Comparison of ENCODE assay signal across 28 cellular contexts in genomic region chrX:40748977-40749376, GRCh38. TPM values are rescaled to one million over a fixed set of nuclear protein-coding genes. Genes with fewer than 3 reads are reported as not detected.
DNase-seq lines count a peak whose midpoint lies in the region; ATAC-seq and TF ChIP-seq lines count a peak whose summit lies in the region.
"Had no signal": no experiment of that assay in that cellular context is flagged by ENCODE, and none has a peak within 500 bp of the region (broad histone marks: within the 10 kb centered on the region; RNA-seq: fewer than 3 reads in every experiment).

No MANE protein-coding gene starts in this region.

- H3K27ac ChIP-seq in spleen: peak overlapping the region in 5 of 8 donors; percentile 21 to 66 (median 53)
- no peak overlapping the region for H3K27ac ChIP-seq in hepatocyte
- H3K27ac ChIP-seq: right lobe of liver had no signal

- peak overlapping the region; percentile 14; the same call in 1 of the 2 replicates for H2AFZ ChIP-seq in Loucy (ENCODE audit: low read length)
- H2AFZ ChIP-seq in hepatocyte: no peak overlapping the region

- no peak for TF ChIP-seq CTCF in Loucy (conservative IDR thresholded peaks at IDR 0.05; ENCODE audit: low read length)
- no peak for TF ChIP-seq CTCF in spleen (IDR thresholded peaks at IDR 0.05 in 8 of 11, conservative IDR thresholded peaks at IDR 0.05 in 3 of 11)
- TF ChIP-seq CTCF in hepatocyte (IDR thresholded peaks at IDR 0.05; ENCODE audit: poor library complexity): no peak

- no peak for ATAC-seq in activated T-helper 17 cell treated with anti-CD3 and anti-CD28 coated beads, Interleukin-2, amount 50 U/mL, for 72 hours (replicated peaks)
- ATAC-seq in HG02852 (IDR thresholded peaks at IDR 0.05; ENCODE audit: unreplicated experiment): no peak
- ATAC-seq: gastroesophageal sphincter, left ventricle myocardium superior, PC-3 had no signal

- H3K4me3 ChIP-seq in Loucy (ENCODE audit: low read length, poor library complexity, severe bottlenecking) (no peak overlapping the region), spleen (no peak overlapping the region), hepatocyte (no peak overlapping the region)
- H3K4me3 ChIP-seq: cardiac muscle cell, gastroesophageal sphincter, HAP-1, right lobe of liver, stomach had no signal

- no peaks in the 10 kb centered on the region for H3F3A ChIP-seq in Loucy (ENCODE audit: low read depth)

- no peak for TF ChIP-seq POLR2A in spleen (IDR thresholded peaks at IDR 0.05)

- no peaks in the 10 kb centered on the region for H3K36me3 Mint-ChIP-seq in T-helper 1 cell treated with Interleukin-12 subunit alpha and Interleukin-12 subunit beta and Interleukin-4 antibody, amounts not matched to agents 30 μg/mL and 1 μg/mL, for 36 hours (ENCODE audit: low read depth)
- H3K36me3 Mint-ChIP-seq in activated T-helper 17 cell treated with anti-CD3 and anti-CD28 coated beads, Interleukin-2, amount 50 U/mL, for 72 hours (ENCODE audit: low read depth): no peaks in the 10 kb centered on the region
- H3K36me3 Mint-ChIP-seq: activated naive CD4-positive, alpha-beta T cell treated with anti-CD3 and anti-CD28 coated beads, Interleukin-2, amount 10 ng/mL, durations not matched to agents 7 days and 5 days had no signal

- H3K4me1 ChIP-seq in Loucy (ENCODE audit: insufficient read depth, low read length, poor library complexity, severe bottlenecking) (peaks cover 9% of the 10 kb centered on the region), spleen (peaks cover 0 to 18% (median 12%) of the 10 kb centered on the region in 6 donors), hepatocyte (ENCODE audit: insufficient read depth) (no peaks in the 10 kb centered on the region)
- H3K4me1 ChIP-seq: gastroesophageal sphincter, right lobe of liver had no signal

- H3K79me2 ChIP-seq in Loucy (ENCODE audit: insufficient read depth, low read length) (no peaks in the 10 kb centered on the region), hepatocyte (no peaks in the 10 kb centered on the region)

- H3K4me3 Mint-ChIP-seq in T-helper 1 cell treated with Interleukin-12 subunit alpha and Interleukin-12 subunit beta and Interleukin-4 antibody, amounts not matched to agents 30 μg/mL and 1 μg/mL, for 36 hours: no peak overlapping the region
- peak overlapping the region; percentile 44 for H3K4me3 Mint-ChIP-seq in activated T-helper 17 cell treated with anti-CD3 and anti-CD28 coated beads, Interleukin-2, amount 50 U/mL, for 72 hours
- H3K4me3 Mint-ChIP-seq: activated naive CD4-positive, alpha-beta T cell treated with anti-CD3 and anti-CD28 coated beads, Interleukin-2, amount 10 ng/mL, durations not matched to agents 7 days and 5 days had no signal

- H3K27ac Mint-ChIP-seq in T-helper 1 cell treated with Interleukin-12 subunit alpha and Interleukin-12 subunit beta and Interleukin-4 antibody, amounts not matched to agents 30 μg/mL and 1 μg/mL, for 36 hours: peak overlapping the region; percentile 27
- peak overlapping the region; percentile 22 for H3K27ac Mint-ChIP-seq in activated T-helper 17 cell treated with anti-CD3 and anti-CD28 coated beads, Interleukin-2, amount 50 U/mL, for 72 hours

- intact Hi-C loops in spleen (cut with DNase I; ENCODE audit: low total_unique reads): no loop called here

- H3K27me3 ChIP-seq in Loucy (ENCODE audit: insufficient read depth, low read length, poor library complexity, severe bottlenecking) (no peaks in the 10 kb centered on the region), spleen (replicated peaks in 1 of 7) (peaks cover 0 to 8% (median 0%) of the 10 kb centered on the region in 7 donors), hepatocyte (no peaks in the 10 kb centered on the region)
- H3K27me3 ChIP-seq: cardiac muscle cell, gastroesophageal sphincter, right lobe of liver had no signal

- DNase-seq in T-helper 1 cell (no peak), spleen (no peak), hepatocyte (ENCODE audit: low spot score) (no peak), GF-D8 (lab: John Stamatoyannopoulos, UW) (no peak)
- DNase-seq: 8988T; activated CD4-positive, alpha-beta T cell treated with anti-CD3 and anti-CD28 coated beads for 4 hours; activated naive CD4-positive, alpha-beta T cell treated with anti-CD3 and anti-CD28 coated beads, Interleukin-2, amount 10 ng/mL, durations not matched to agents 7 days and 5 days; activated T-cell treated with anti-CD3 and anti-CD28 coated beads, Interleukin-2, amount 50 U/mL, for 48 hours; anterior cingulate cortex; cortex of kidney; islet precursor cell; left ventricle myocardium superior; NCI-H2029 treated with DMSO at 0.1 percent for 48 hours; NCI-H2227 treated with DMSO at 0.1 percent for 48 hours; NCI-H748 treated with DMSO at 0.1 percent for 48 hours; PC-3; posterior cingulate gyrus; right lobe of liver; SHP77; stomach; trophoblast cell had no signal

- H3K9ac ChIP-seq in Loucy (ENCODE audit: low read depth, low read length, poor library complexity, severe bottlenecking): no peak overlapping the region

- no peaks in the 10 kb centered on the region for H4K20me1 ChIP-seq in Loucy (ENCODE audit: insufficient read depth, low read length, poor library complexity, severe bottlenecking)
- no peaks in the 10 kb centered on the region for H4K20me1 ChIP-seq in hepatocyte (ENCODE audit: insufficient read depth, poor library complexity, severe bottlenecking)

- 24 to 43% (median 28%) methylated on average over 1 of the region's 1 CpG for WGBS in spleen, 5 donors
- WGBS in hepatocyte (ENCODE audit: low lambda C conversion rate, missing lambda C conversion rate): 89% methylated on average over 1 of the region's 1 CpG

- H3K9me2 ChIP-seq in Loucy (replicated peaks; ENCODE audit: low read depth, low read length) (no peaks in the 10 kb centered on the region), hepatocyte (replicated peaks; ENCODE audit: insufficient read depth) (no peaks in the 10 kb centered on the region)

- peaks cover 17% of the 10 kb centered on the region for H3K4me1 Mint-ChIP-seq in T-helper 1 cell treated with Interleukin-12 subunit alpha and Interleukin-12 subunit beta and Interleukin-4 antibody, amounts not matched to agents 30 μg/mL and 1 μg/mL, for 36 hours (ENCODE audit: low read depth)
- no peaks in the 10 kb centered on the region for H3K4me1 Mint-ChIP-seq in activated T-helper 17 cell treated with anti-CD3 and anti-CD28 coated beads, Interleukin-2, amount 50 U/mL, for 72 hours

- H3K27me3 Mint-ChIP-seq in T-helper 1 cell treated with Interleukin-12 subunit alpha and Interleukin-12 subunit beta and Interleukin-4 antibody, amounts not matched to agents 30 μg/mL and 1 μg/mL, for 36 hours (ENCODE audit: low read depth): peaks cover 4% of the 10 kb centered on the region
- H3K27me3 Mint-ChIP-seq in activated T-helper 17 cell treated with anti-CD3 and anti-CD28 coated beads, Interleukin-2, amount 50 U/mL, for 72 hours: no peaks in the 10 kb centered on the region
- H3K27me3 Mint-ChIP-seq: activated naive CD4-positive, alpha-beta T cell treated with anti-CD3 and anti-CD28 coated beads, Interleukin-2, amount 10 ng/mL, durations not matched to agents 7 days and 5 days had no signal

- H3K4me2 ChIP-seq in Loucy (ENCODE audit: low read depth, low read length, poor library complexity, severe bottlenecking) (peak overlapping the region; percentile 0), hepatocyte (no peak overlapping the region)

- H3K9me3 ChIP-seq in Loucy (ENCODE audit: insufficient read depth, low read depth, low read length) (no peaks in the 10 kb centered on the region), spleen (peaks cover 0 to 10% (median 0%) of the 10 kb centered on the region in 8 donors), hepatocyte (ENCODE audit: low read depth) (no peaks in the 10 kb centered on the region)
- H3K9me3 ChIP-seq: gastroesophageal sphincter, right lobe of liver had no signal

- H3K36me3 ChIP-seq in Loucy (ENCODE audit: insufficient read depth, low read length) (no peaks in the 10 kb centered on the region), spleen (no peaks in the 10 kb centered on the region), hepatocyte (replicated peaks; ENCODE audit: insufficient read depth, low read depth) (no peaks in the 10 kb centered on the region)
- H3K36me3 ChIP-seq: cardiac muscle cell, gastroesophageal sphincter, HAP-1, right lobe of liver, stomach had no signal

- H3K9me3 Mint-ChIP-seq in T-helper 1 cell treated with Interleukin-12 subunit alpha and Interleukin-12 subunit beta and Interleukin-4 antibody, amounts not matched to agents 30 μg/mL and 1 μg/mL, for 36 hours: peaks cover 13% of the 10 kb centered on the region
- H3K9me3 Mint-ChIP-seq in activated T-helper 17 cell treated with anti-CD3 and anti-CD28 coated beads, Interleukin-2, amount 50 U/mL, for 72 hours: no peaks in the 10 kb centered on the region

RNA-seq across cellular contexts. Expression of gene MED14, which starts 13.6 kb away (rescaled TPM):
- 10 to 100 TPM; 39.4 to 41.8 TPM for total RNA-seq in activated T-helper 17 cell treated with anti-CD3 and anti-CD28 coated beads, Interleukin-2, amount 50 U/mL, for 72 hours
- total RNA-seq in spleen (10 to 100 TPM; 33.1 to 63.9 (median 55.2) TPM), hepatocyte (27.4 and 31.9 TPM in 2 replicates)
- polyA plus RNA-seq in spleen (10 to 100 TPM in 1 of 3 donors, 1 to 10 TPM in 2; 6.9 to 10.8 (median 8.0) TPM), hepatocyte (8.5 and 16.0 TPM in 2 replicates)
